7 cellular contexts compared by ENCODE assay signal in genomic region chr2:189178726-189179606, GRCh38.
DNase-seq lines count a peak whose midpoint lies in the region; ATAC-seq and TF ChIP-seq lines count a peak whose summit lies in the region.

No MANE protein-coding gene starts in this region.

- H3K27me3 ChIP-seq in HUES48 (ENCODE audit: control insufficient read depth, insufficient read depth, low read length) (no peaks in the 10 kb centered on the region), subcutaneous abdominal adipose tissue (ENCODE audit: control insufficient read depth in 5 of 5, insufficient read depth in 4 of 5, low read length in 5 of 5) (no peaks in the 10 kb centered on the region)

- H3K9ac ChIP-seq in HUES48 (ENCODE audit: low read depth, low read length) = peak overlapping the region; percentile 50
- H3K9ac ChIP-seq in subcutaneous abdominal adipose tissue (ENCODE audit: low read length in 5 of 5) = peak overlapping the region; percentile 74 to 93 (median 86)

- peak overlapping the region; percentile 73 for H3K27ac ChIP-seq in HUES48 (ENCODE audit: low read depth, low read length)
- peak overlapping the region; percentile 89 for H3K27ac ChIP-seq in subcutaneous abdominal adipose tissue (ENCODE audit: low read depth, low read length)

- peak; percentile 84 to 90 for DNase-seq in cardiac fibroblast (ENCODE audit: low read depth in 2 of 2)
- peak; percentile 62 for DNase-seq in left kidney (ENCODE audit: low read depth, low spot score)
- DNase-seq in COLO668 (lab: John Stamatoyannopoulos, UW; ENCODE audit: unreplicated experiment) = no peak

- H3K4me1 ChIP-seq in HUES48 (ENCODE audit: control insufficient read depth, insufficient read depth, low read length) (peaks cover 31% of the 10 kb centered on the region), subcutaneous abdominal adipose tissue (ENCODE audit: control insufficient read depth in 5 of 5, insufficient read depth in 5 of 5, low read length in 5 of 5) (peaks cover 0 to 26% (median 21%) of the 10 kb centered on the region in 5 donors)

- H3K36me3 ChIP-seq in HUES48 (ENCODE audit: control insufficient read depth, insufficient read depth, low read length) = no peaks in the 10 kb centered on the region
- H3K36me3 ChIP-seq in subcutaneous abdominal adipose tissue (ENCODE audit: control insufficient read depth in 5 of 5, insufficient read depth in 5 of 5, low read length in 5 of 5) = peaks cover 0 to 3% (median 0%) of the 10 kb centered on the region in 5 donors

- TF ChIP-seq CTCF in cardiac fibroblast (IDR thresholded peaks at IDR 0.05; ENCODE audit: low read depth, low read length) = no peak

- no peaks in the 10 kb centered on the region for H3K9me3 ChIP-seq in HUES48 (ENCODE audit: control insufficient read depth, insufficient read depth, low read length)
- H3K9me3 ChIP-seq in subcutaneous abdominal adipose tissue (ENCODE audit: control insufficient read depth in 5 of 5, low read length in 5 of 5) = peaks cover 0 to 3% (median 0%) of the 10 kb centered on the region in 5 donors

- ATAC-seq in HG03469 (IDR thresholded peaks at IDR 0.05; ENCODE audit: unreplicated experiment) = no peak
- no peak for ATAC-seq in HG02973 (IDR thresholded peaks at IDR 0.05; ENCODE audit: unreplicated experiment)

- H3K4me3 ChIP-seq in HUES48 (ENCODE audit: low read depth, low read length) (peak overlapping the region; percentile 66), cardiac fibroblast (replicated peaks in 1 of 2; ENCODE audit: low read depth in 2 of 2, low read length in 2 of 2) (peak overlapping the region; percentile 75 to 82), subcutaneous abdominal adipose tissue (ENCODE audit: low read depth in 1 of 5, low read length in 5 of 5) (peak overlapping the region; percentile 72 to 98 (median 90))
